16 cellular contexts compared by ENCODE assay signal in the genomic region with DNA sequence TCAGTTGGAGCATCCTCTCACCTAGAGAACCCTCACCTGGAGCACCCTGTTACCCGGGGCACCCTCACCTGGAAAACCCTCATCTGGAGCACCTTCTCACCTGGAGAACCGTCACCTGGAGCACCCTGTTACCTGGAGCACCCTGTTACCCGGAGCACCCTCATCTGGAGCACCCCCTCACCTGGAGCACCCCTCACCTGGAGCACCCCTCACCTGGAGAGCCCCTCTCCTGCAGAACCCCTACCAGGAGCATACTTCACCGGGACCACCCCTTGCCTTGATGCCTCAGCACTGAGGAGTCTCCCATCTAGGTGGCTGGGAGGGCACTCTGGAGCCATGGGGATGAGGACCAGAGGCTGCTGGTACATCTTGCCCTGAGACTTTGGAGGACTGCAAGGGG. TPM values are rescaled to one million over a fixed set of nuclear protein-coding genes. Genes with fewer than 3 reads are reported as not detected.
"Had no signal": no experiment of that assay in that cellular context is flagged by ENCODE, and none has a peak within 500 bp of the region (broad histone marks: within the 10 kb centered on the region; RNA-seq: fewer than 3 reads in every experiment).

No MANE protein-coding gene starts in this region.

- H3K27ac ChIP-seq: foreskin keratinocyte, thyroid gland had no signal

- DNase-seq: activated CD4-positive, alpha-beta T cell treated with anti-CD3 and anti-CD28 coated beads for 36 hours; activated CD4-positive, alpha-beta T cell treated with anti-CD3 and anti-CD28 coated beads, Interleukin-2, amount 50 U/mL, for 48 hours; activated T-cell treated with anti-CD3 and anti-CD28 coated beads for 4 hours; foreskin keratinocyte; stimulated activated CD4-positive, alpha-beta T cell treated with anti-CD3 and anti-CD28 coated beads, Interleukin-12 subunit alpha, Interleukin-12 subunit beta, amount 100 ng/mL, for 4 hours; stimulated activated CD4-positive, alpha-beta T cell treated with anti-CD3 and anti-CD28 coated beads, Interleukin-1b, Interleukin-23, amount 100 ng/mL, for 48 hours; stimulated activated CD8-positive, alpha-beta memory T cell treated with anti-CD3 and anti-CD28 coated beads, Interleukin-4, amount 100 ng/mL, for 48 hours; stimulated activated naive CD4-positive, alpha-beta T cell; thyroid gland had no signal

- ATAC-seq: activated CD4-positive, alpha-beta T cell treated with anti-CD3 and anti-CD28 coated beads for 36 hours; left lobe of liver had no signal

- H3K9me3 ChIP-seq: thyroid gland had no signal

- FAIRE-seq: islet of Langerhans, TTC549 had no signal

- H3K36me3 ChIP-seq: cardiac muscle cell, thyroid gland had no signal

- H3K4me3 ChIP-seq: cardiac muscle cell, lung, thyroid gland had no signal

RNA-seq across cellular contexts. Expression of a gene that starts 3.4 kb away (rescaled TPM):
- total RNA-seq: fibroblast of lung, osteoblast had no signal
